In the genomic region with DNA sequence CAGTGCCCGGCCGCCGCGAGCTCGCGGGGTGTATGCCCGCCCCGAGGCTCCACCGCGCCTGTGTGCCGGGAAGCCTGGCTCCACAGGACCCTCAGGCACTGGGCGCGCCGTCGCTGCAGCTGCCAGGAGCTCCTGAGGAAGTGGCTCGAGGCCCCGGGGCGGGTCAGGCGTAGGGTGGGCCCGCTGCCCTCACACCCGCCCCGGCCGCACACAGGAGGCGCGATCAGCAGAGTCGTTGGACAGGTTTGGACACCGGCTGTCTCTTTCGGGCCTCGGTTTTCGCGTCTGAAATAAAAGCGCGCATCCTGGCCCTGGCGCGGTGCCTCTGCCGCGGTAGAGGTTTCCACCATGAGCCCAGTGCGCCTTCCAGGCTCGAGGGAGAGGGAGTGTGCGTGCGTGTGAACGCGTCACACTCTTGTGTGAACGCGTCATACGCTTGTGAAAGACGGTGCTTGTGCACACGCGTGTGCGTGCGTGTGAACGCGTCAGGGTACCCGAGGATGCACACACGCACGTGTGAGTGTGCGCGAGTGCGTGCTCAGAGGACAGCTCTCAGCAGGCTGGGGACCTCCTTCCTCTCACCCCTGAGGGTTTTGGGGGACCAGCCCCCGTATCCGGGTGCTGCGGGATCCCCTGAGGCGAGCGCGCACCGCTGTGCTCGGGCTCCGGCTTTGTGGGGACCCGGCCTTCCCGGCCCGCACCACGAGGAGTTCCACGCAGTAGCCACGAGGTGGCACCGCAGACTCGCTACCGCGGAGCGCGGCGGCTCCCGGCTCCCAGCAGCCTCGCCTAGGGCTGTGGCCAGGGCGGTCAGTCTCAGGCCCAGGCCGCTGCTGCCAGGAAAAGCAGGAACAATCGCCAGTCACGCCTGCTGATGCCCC, we compare ENCODE assay signal across 8 cellular contexts.
A peak's percentile ranks its signal among the peaks of the same experiment; 100 is the strongest.
DNase-seq lines count a peak whose midpoint lies in the region; ATAC-seq and TF ChIP-seq lines count a peak whose summit lies in the region.

No MANE protein-coding gene starts in this region.

- no peak overlapping the region for H3K9ac ChIP-seq in liver (ENCODE audit: low read depth in 1 of 2, low read length in 2 of 2)

- intact Hi-C loops in CD8-positive, alpha-beta T cell (cut with DNase I, micrococcal nuclease): loop anchor here in 1 of 2 experiments (1.0 to 10.0 kb wide), 3 partner anchors 239 to 598 kb away; no protein-coding TSS in a partner anchor
- intact Hi-C loops in activated B cell treated with CpG ODN at 0.5 μM for 24 hours (cut with micrococcal nuclease): loop anchor here (1.0 to 5.0 kb wide), 2 partner anchors 239 to 336 kb away; no protein-coding TSS in a partner anchor

- no peak overlapping the region for H3K4me3 Mint-ChIP-seq in CD8-positive, alpha-beta T cell
- H3K4me3 Mint-ChIP-seq in activated B cell treated with CpG ODN at 0.5 μM for 24 hours: no peak overlapping the region

- H3K9me3 ChIP-seq in CD8-positive, alpha-beta T cell (ENCODE audit: low read length): no peaks in the 10 kb centered on the region
- H3K9me3 ChIP-seq in liver (ENCODE audit: control insufficient read depth in 4 of 4, low read length in 3 of 4): no peaks in the 10 kb centered on the region

- H3K36me3 Mint-ChIP-seq in CD8-positive, alpha-beta T cell: no peaks in the 10 kb centered on the region
- H3K36me3 Mint-ChIP-seq in activated B cell treated with CpG ODN at 0.5 μM for 24 hours (ENCODE audit: low read depth): no peaks in the 10 kb centered on the region

- ATAC-seq in CD8-positive, alpha-beta T cell: peak; percentile 40
- ATAC-seq in GM19395 (IDR thresholded peaks at IDR 0.05; ENCODE audit: unreplicated experiment) (peak; percentile 89), activated B cell treated with CpG ODN at 0.5 μM for 24 hours (ENCODE audit: low read depth) (peak; percentile 45)

- peaks cover 6% of the 10 kb centered on the region for H3K4me1 Mint-ChIP-seq in CD8-positive, alpha-beta T cell (ENCODE audit: low read depth)
- H3K4me1 Mint-ChIP-seq in activated B cell treated with CpG ODN at 0.5 μM for 24 hours: peaks cover 2% of the 10 kb centered on the region

- peak overlapping the region; percentile 15 for H3K4me3 ChIP-seq in CD8-positive, alpha-beta T cell (ENCODE audit: low read depth, low read length)
- peak overlapping the region in 1 of 3 donors; percentile 15 for H3K4me3 ChIP-seq in liver (ENCODE audit: low read depth in 1 of 3, low read length in 3 of 3)

- peak; percentile 89 to 90 for TF ChIP-seq RAD21 in liver (IDR thresholded peaks at IDR 0.05)

- H3K27ac ChIP-seq in CD8-positive, alpha-beta T cell (ENCODE audit: low read depth, low read length): no peak overlapping the region
- H3K27ac ChIP-seq in liver (ENCODE audit: low read depth in 1 of 2, low read length in 2 of 2): no peak overlapping the region

- 3% methylated on average over 87 of the region's 87 CpGs for WGBS in liver

- CTCF ChIA-PET in CD8-positive, alpha-beta T cell (lab: Charles Lee): interaction anchor here (0.7 to 1.8 kb wide), 4 partner anchors 10 to 240 kb away, joined by 3 to 7 read pairs (median 4); no protein-coding TSS in a partner anchor
- CTCF ChIA-PET in activated B cell treated with CpG ODN at 0.5 μM for 24 hours (lab: Charles Lee): interaction anchor here (1.1 kb wide), 1 partner anchor 249 kb away, joined by 3 read pairs; no protein-coding TSS in a partner anchor

- DNase-seq in CD8-positive, alpha-beta T cell: peak in 6 of 7 experiments; percentile 15 to 62 (median 32)
- peak; percentile 52 for DNase-seq in MV-4-11 (lab: John Stamatoyannopoulos, UW)
- peak; percentile 36 for DNase-seq in activated B cell treated with CpG ODN at 0.5 μM for 24 hours
- DNase-seq in ecto neural progenitor cell (ENCODE audit: low spot score): peak; percentile 91
- peak; percentile 28 to 36 for DNase-seq in stimulated activated CD4-positive, alpha-beta T cell treated with anti-CD3 and anti-CD28 coated beads, Interleukin-4, amount 100 ng/mL, for 48 hours (ENCODE audit: low read depth in 2 of 2)
- no peak for DNase-seq in NCI-H128 (lab: John Stamatoyannopoulos, UW; ENCODE audit: unreplicated experiment)

- no peak overlapping the region for H3K27ac Mint-ChIP-seq in CD8-positive, alpha-beta T cell
- H3K27ac Mint-ChIP-seq in activated B cell treated with CpG ODN at 0.5 μM for 24 hours: no peak overlapping the region

- POLR2A ChIA-PET in CD8-positive, alpha-beta T cell (lab: Charles Lee): no interaction called here
- POLR2A ChIA-PET in activated B cell treated with CpG ODN at 0.5 μM for 24 hours (lab: Charles Lee): no interaction called here

- H3K27me3 Mint-ChIP-seq in CD8-positive, alpha-beta T cell (ENCODE audit: low read depth): peaks cover 32% of the 10 kb centered on the region
- peaks cover 24% of the 10 kb centered on the region for H3K27me3 Mint-ChIP-seq in activated B cell treated with CpG ODN at 0.5 μM for 24 hours

- no peaks in the 10 kb centered on the region for H3K36me3 ChIP-seq in CD8-positive, alpha-beta T cell (ENCODE audit: insufficient read depth, low read length)
- no peaks in the 10 kb centered on the region for H3K36me3 ChIP-seq in liver (ENCODE audit: control insufficient read depth in 4 of 4, insufficient read depth in 3 of 4, low read depth in 1 of 4, low read length in 3 of 4)

- TF ChIP-seq CTCF in CD8-positive, alpha-beta T cell (IDR thresholded peaks at IDR 0.05): peak; percentile 29
- TF ChIP-seq CTCF in activated B cell treated with CpG ODN at 0.5 μM for 24 hours (IDR thresholded peaks at IDR 0.05) (no peak), liver (IDR thresholded peaks at IDR 0.05; ENCODE audit: low read depth, low read length, missing input control) (peak; percentile 78)

- H3K9me3 Mint-ChIP-seq in CD8-positive, alpha-beta T cell: no peaks in the 10 kb centered on the region
- no peaks in the 10 kb centered on the region for H3K9me3 Mint-ChIP-seq in activated B cell treated with CpG ODN at 0.5 μM for 24 hours

- H3K4me1 ChIP-seq in CD8-positive, alpha-beta T cell (ENCODE audit: insufficient read depth, low read length): no peaks in the 10 kb centered on the region
- H3K4me1 ChIP-seq in liver (ENCODE audit: control insufficient read depth in 4 of 4, insufficient read depth in 4 of 4, low read length in 3 of 4): peaks cover 3 to 14% (median 5%) of the 10 kb centered on the region in 4 donors

- H3K27me3 ChIP-seq in CD8-positive, alpha-beta T cell (ENCODE audit: insufficient read depth, low read length): no peaks in the 10 kb centered on the region
- peaks cover 0 to 9% (median 0%) of the 10 kb centered on the region in 4 donors for H3K27me3 ChIP-seq in liver (ENCODE audit: control insufficient read depth in 4 of 4, insufficient read depth in 4 of 4, low read length in 3 of 4)

TF ChIP-seq in liver, 16 proteins besides CTCF, POLR2A, EP300 and RAD21:
- TF ChIP-seq FOXA2 (IDR thresholded peaks at IDR 0.05): no peak
- TF ChIP-seq EGR1 (IDR thresholded peaks at IDR 0.05; ENCODE audit: low read depth in 2 of 2): no peak
- TF ChIP-seq, protein P1, sequence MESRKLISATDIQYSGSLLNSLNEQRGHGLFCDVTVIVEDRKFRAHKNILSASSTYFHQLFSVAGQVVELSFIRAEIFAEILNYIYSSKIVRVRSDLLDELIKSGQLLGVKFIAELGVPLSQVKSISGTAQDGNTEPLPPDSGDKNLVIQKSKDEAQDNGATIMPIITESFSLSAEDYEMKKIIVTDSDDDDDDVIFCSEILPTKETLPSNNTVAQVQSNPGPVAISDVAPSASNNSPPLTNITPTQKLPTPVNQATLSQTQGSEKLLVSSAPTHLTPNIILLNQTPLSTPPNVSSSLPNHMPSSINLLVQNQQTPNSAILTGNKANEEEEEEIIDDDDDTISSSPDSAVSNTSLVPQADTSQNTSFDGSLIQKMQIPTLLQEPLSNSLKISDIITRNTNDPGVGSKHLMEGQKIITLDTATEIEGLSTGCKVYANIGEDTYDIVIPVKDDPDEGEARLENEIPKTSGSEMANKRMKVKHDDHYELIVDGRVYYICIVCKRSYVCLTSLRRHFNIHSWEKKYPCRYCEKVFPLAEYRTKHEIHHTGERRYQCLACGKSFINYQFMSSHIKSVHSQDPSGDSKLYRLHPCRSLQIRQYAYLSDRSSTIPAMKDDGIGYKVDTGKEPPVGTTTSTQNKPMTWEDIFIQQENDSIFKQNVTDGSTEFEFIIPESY (IDR thresholded peaks at IDR 0.05): no peak
- TF ChIP-seq JUND (IDR thresholded peaks at IDR 0.05): no peak
- TF ChIP-seq MAX (IDR thresholded peaks at IDR 0.05): no peak
- no peak for TF ChIP-seq HNF4G (IDR thresholded peaks at IDR 0.05)
- TF ChIP-seq GABPA (IDR thresholded peaks at IDR 0.05 in 1 of 2, conservative IDR thresholded peaks at IDR 0.05 in 1 of 2): no peak
- no peak for TF ChIP-seq YY1 (IDR thresholded peaks at IDR 0.05)
- no peak for TF ChIP-seq RXRA (IDR thresholded peaks at IDR 0.05)
- TF ChIP-seq TAF1 (conservative IDR thresholded peaks at IDR 0.05): no peak
